2 cellular contexts compared by ENCODE assay signal in genomic region chrX:13293700-13294099, GRCh38.
TF ChIP-seq lines count a peak whose summit lies in the region.

No MANE protein-coding gene starts in this region.

TF ChIP-seq in HEK293T, 16 proteins besides CTCF, POLR2A, EP300 and RAD21 (continued from another document):
- TF ChIP-seq PKNOX1 (IDR thresholded peaks at IDR 0.05) = no peak

TF ChIP-seq in WTC11, 78 proteins besides CTCF, POLR2A, EP300 and RAD21 (continued from another document):
- TF ChIP-seq, protein P1, sequence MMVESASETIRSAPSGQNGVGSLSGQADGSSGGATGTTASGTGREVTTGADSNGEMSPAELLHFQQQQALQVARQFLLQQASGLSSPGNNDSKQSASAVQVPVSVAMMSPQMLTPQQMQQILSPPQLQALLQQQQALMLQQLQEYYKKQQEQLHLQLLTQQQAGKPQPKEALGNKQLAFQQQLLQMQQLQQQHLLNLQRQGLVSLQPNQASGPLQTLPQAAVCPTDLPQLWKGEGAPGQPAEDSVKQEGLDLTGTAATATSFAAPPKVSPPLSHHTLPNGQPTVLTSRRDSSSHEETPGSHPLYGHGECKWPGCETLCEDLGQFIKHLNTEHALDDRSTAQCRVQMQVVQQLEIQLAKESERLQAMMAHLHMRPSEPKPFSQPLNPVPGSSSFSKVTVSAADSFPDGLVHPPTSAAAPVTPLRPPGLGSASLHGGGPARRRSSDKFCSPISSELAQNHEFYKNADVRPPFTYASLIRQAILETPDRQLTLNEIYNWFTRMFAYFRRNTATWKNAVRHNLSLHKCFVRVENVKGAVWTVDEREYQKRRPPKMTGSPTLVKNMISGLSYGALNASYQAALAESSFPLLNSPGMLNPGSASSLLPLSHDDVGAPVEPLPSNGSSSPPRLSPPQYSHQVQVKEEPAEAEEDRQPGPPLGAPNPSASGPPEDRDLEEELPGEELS (CRISPR knock-in tag; IDR thresholded peaks at IDR 0.05) = no peak
- TF ChIP-seq, protein P2, sequence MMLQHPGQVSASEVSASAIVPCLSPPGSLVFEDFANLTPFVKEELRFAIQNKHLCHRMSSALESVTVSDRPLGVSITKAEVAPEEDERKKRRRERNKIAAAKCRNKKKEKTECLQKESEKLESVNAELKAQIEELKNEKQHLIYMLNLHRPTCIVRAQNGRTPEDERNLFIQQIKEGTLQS (CRISPR knock-in tag; conservative IDR thresholded peaks at IDR 0.05) = no peak
